ENCODE assay signal across 14 cellular contexts in genomic region chr11:59866397-59866796, GRCh38. TPM values are rescaled to one million over a fixed set of nuclear protein-coding genes. Genes with fewer than 3 reads are reported as not detected.
DNase-seq lines count a peak whose midpoint lies in the region; ATAC-seq and TF ChIP-seq lines count a peak whose summit lies in the region.
"Had no signal": no experiment of that assay in that cellular context is flagged by ENCODE, and none has a peak within 500 bp of the region (broad histone marks: within the 10 kb centered on the region; RNA-seq: fewer than 3 reads in every experiment).

TSS of gene TCN1 (minus strand) at chr11:59866487. CDS start at chr11:59866470, 17 bp downstream.

- in situ Hi-C loops in KBM-7 (cut with MboI; ENCODE audit: low pct_unique_long_range_greater_than_20kb, low sequenced_read_pairs): no loop called here

- H3K23ac ChIP-seq in mesendoderm (ENCODE audit: low read length): no peak within 1 kb of the TSS

- H3K4me3 ChIP-seq in fibroblast of pulmonary artery (replicated peaks; ENCODE audit: low read depth, low read length) (no peak within 1 kb of the TSS), upper lobe of right lung (no peak within 1 kb of the TSS), ascending aorta (no peak within 1 kb of the TSS), mesendoderm (ENCODE audit: low read length) (no peak within 1 kb of the TSS)
- H3K4me3 ChIP-seq: skin epidermis, thoracic aorta had no signal

- no CpG with 5 or more reads among the region's 3 CpGs for WGBS in mesendoderm (ENCODE audit: extremely low coverage, insufficient coverage, low lambda C conversion rate)

- H3K27me3 ChIP-seq in upper lobe of right lung (no peaks in the 10 kb centered on the region), ascending aorta (no peaks in the 10 kb centered on the region), mesendoderm (ENCODE audit: insufficient read depth, low read length, poor library complexity) (no peaks in the 10 kb centered on the region)

- H3K4ac ChIP-seq in mesendoderm (ENCODE audit: low read depth, low read length): no peak within 1 kb of the TSS

- ATAC-seq in upper lobe of right lung: peak; percentile 78
- ATAC-seq: left lobe of liver, Panc1 had no signal

- H2AK5ac ChIP-seq in mesendoderm (ENCODE audit: low read length): no peak within 1 kb of the TSS

- DNase-seq in KBM-7 (peak; percentile 63), SIG-M5 (lab: John Stamatoyannopoulos, UW) (peak; percentile 63), fibroblast of pulmonary artery (ENCODE audit: low read depth) (peak; percentile 35), upper lobe of right lung (no peak), ascending aorta (ENCODE audit: low spot score in 2 of 2) (no peak), mesendoderm (no peak)
- no peak for DNase-seq in activated CD4-positive, CD25-positive, alpha-beta regulatory T cell treated with anti-CD3 and anti-CD28 coated beads, Interleukin-2, amount 50 U/mL, for 72 hours
- DNase-seq: activated effector memory CD4-positive, alpha-beta T cell treated with anti-CD3 and anti-CD28 coated beads, Interleukin-2, amount 50 U/mL, for 16 hours; DMS 273 treated with DMSO at 0.1 percent for 48 hours; T1000 had no signal

- intact Hi-C loops in upper lobe of right lung (cut with DNase I) (no loop called here), ascending aorta (cut with DNase I) (no loop called here)

- H3K56ac ChIP-seq in mesendoderm (ENCODE audit: low read length): no peak within 1 kb of the TSS

- H3K4me1 ChIP-seq in upper lobe of right lung: no peaks in the 10 kb centered on the region
- no peaks in the 10 kb centered on the region for H3K4me1 ChIP-seq in ascending aorta
- no peaks in the 10 kb centered on the region for H3K4me1 ChIP-seq in mesendoderm (ENCODE audit: control insufficient read depth, low read depth, low read length)

- no peak within 1 kb of the TSS for H2BK5ac ChIP-seq in mesendoderm (ENCODE audit: low read length)

- H3K36me3 ChIP-seq in upper lobe of right lung: no peaks in the 10 kb centered on the region
- no peaks in the 10 kb centered on the region for H3K36me3 ChIP-seq in ascending aorta
- H3K36me3 ChIP-seq in mesendoderm (ENCODE audit: control insufficient read depth, insufficient read depth, low read length): no peaks in the 10 kb centered on the region

- no peaks in the 10 kb centered on the region for H3K79me1 ChIP-seq in mesendoderm (ENCODE audit: low read length)

- H3K9me3 ChIP-seq in upper lobe of right lung (peaks cover 6% of the 10 kb centered on the region), ascending aorta (no peaks in the 10 kb centered on the region)
- H3K9me3 ChIP-seq: thoracic aorta had no signal

- no peak within 1 kb of the TSS for H3K4me2 ChIP-seq in mesendoderm (ENCODE audit: low read length)

- TF ChIP-seq CTCF in fibroblast of pulmonary artery (IDR thresholded peaks at IDR 0.05; ENCODE audit: low read length, missing control alignments) (no peak), upper lobe of right lung (IDR thresholded peaks at IDR 0.05) (no peak), ascending aorta (IDR thresholded peaks at IDR 0.05) (no peak)

- H3K27ac ChIP-seq in upper lobe of right lung (no peak within 1 kb of the TSS), ascending aorta (no peak within 1 kb of the TSS), mesendoderm (ENCODE audit: low read depth, low read length) (no peak within 1 kb of the TSS)
- H3K27ac ChIP-seq: skin epidermis, thoracic aorta had no signal

- H3K9ac ChIP-seq in mesendoderm (ENCODE audit: low read length): no peak within 1 kb of the TSS

- no peak within 1 kb of the TSS for H4K5ac ChIP-seq in mesendoderm (ENCODE audit: low read length)

- no peak within 1 kb of the TSS for H2BK15ac ChIP-seq in mesendoderm (replicated peaks; ENCODE audit: low read depth)

- no peak within 1 kb of the TSS for H2BK120ac ChIP-seq in mesendoderm (ENCODE audit: low read depth, low read length)

- no peak within 1 kb of the TSS for H4K8ac ChIP-seq in mesendoderm (ENCODE audit: low read depth, low read length)

- no peak within 1 kb of the TSS for H3K18ac ChIP-seq in mesendoderm (ENCODE audit: low read length)

- H3K79me2 ChIP-seq in mesendoderm (ENCODE audit: control insufficient read depth, insufficient read depth, low read length): no peaks in the 10 kb centered on the region

RNA-seq across cellular contexts. Expression of gene TCN1, which starts in this region (rescaled TPM):
- total RNA-seq in upper lobe of right lung (not detected), ascending aorta (not detected)
- polyA plus RNA-seq in mesendoderm (2013, experiment 1 of 2): not detected
- not detected for polyA plus RNA-seq in mesendoderm (2013, experiment 2 of 2)
- total RNA-seq: thoracic aorta had no signal

Comparison
In these comparisons a context has a peak if more than half of its experiments do, and no peak if none do; other contexts are left out.
1. Peak in ATAC-seq in upper lobe of right lung; RNA of the gene not detected or under 1 TPM.
2. DNase-seq: peak in KBM-7 (single experiment), SIG-M5 (single experiment) and fibroblast of pulmonary artery (single experiment); none in upper lobe of right lung (single experiment), ascending aorta (0 of 2), activated CD4-positive, CD25-positive, alpha-beta regulatory T cell treated with anti-CD3 and anti-CD28 coated beads, Interleukin-2, amount 50 U/mL, for 72 hours (single experiment) and mesendoderm (single experiment).